Comparison of ENCODE assay signal across 1 cellular context in the genomic region with DNA sequence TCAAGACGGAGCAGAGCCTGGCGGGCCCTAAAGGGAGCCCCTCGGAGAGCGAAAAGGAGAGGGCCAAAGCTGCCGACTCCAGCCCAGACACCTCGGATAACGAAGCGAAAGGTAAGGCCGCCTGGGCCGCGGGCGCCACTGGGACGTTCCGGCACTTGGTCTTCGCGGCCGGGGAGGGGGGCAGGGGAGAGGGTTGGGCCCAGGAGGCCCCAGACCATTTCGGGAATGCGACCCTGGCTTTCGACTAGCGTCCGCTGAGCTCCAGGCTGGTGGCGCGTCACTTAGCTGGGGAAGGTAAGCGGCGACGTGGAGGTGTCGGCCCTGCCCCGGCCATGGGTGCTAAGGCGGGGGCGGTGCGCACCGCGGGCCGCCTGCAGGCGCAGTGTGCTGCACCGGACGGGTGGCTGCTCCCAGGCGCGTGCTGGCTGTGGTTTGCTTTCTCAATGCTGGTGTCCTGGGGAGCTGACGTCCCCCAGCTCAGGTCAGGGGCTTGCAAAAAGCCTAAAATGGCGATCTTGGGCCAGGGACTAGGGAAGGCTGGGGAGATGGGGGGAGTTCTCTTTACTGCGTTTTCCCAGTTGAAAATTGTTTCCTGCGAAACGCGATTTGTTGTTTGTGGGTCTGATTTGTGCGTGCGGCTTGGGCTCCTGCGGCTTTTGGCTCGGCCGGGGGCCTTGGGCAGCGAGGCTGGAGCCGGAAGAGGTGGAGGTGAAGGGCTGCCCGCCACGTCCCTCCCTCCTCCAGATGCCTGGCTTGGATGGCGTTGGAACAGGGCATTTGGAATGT.
TF ChIP-seq lines count a peak whose summit lies in the region.

No MANE protein-coding gene starts in this region.

TF ChIP-seq in GM23338, 12 proteins besides CTCF, POLR2A, EP300 and RAD21 (continued from another document):
- TF ChIP-seq, protein P1, sequence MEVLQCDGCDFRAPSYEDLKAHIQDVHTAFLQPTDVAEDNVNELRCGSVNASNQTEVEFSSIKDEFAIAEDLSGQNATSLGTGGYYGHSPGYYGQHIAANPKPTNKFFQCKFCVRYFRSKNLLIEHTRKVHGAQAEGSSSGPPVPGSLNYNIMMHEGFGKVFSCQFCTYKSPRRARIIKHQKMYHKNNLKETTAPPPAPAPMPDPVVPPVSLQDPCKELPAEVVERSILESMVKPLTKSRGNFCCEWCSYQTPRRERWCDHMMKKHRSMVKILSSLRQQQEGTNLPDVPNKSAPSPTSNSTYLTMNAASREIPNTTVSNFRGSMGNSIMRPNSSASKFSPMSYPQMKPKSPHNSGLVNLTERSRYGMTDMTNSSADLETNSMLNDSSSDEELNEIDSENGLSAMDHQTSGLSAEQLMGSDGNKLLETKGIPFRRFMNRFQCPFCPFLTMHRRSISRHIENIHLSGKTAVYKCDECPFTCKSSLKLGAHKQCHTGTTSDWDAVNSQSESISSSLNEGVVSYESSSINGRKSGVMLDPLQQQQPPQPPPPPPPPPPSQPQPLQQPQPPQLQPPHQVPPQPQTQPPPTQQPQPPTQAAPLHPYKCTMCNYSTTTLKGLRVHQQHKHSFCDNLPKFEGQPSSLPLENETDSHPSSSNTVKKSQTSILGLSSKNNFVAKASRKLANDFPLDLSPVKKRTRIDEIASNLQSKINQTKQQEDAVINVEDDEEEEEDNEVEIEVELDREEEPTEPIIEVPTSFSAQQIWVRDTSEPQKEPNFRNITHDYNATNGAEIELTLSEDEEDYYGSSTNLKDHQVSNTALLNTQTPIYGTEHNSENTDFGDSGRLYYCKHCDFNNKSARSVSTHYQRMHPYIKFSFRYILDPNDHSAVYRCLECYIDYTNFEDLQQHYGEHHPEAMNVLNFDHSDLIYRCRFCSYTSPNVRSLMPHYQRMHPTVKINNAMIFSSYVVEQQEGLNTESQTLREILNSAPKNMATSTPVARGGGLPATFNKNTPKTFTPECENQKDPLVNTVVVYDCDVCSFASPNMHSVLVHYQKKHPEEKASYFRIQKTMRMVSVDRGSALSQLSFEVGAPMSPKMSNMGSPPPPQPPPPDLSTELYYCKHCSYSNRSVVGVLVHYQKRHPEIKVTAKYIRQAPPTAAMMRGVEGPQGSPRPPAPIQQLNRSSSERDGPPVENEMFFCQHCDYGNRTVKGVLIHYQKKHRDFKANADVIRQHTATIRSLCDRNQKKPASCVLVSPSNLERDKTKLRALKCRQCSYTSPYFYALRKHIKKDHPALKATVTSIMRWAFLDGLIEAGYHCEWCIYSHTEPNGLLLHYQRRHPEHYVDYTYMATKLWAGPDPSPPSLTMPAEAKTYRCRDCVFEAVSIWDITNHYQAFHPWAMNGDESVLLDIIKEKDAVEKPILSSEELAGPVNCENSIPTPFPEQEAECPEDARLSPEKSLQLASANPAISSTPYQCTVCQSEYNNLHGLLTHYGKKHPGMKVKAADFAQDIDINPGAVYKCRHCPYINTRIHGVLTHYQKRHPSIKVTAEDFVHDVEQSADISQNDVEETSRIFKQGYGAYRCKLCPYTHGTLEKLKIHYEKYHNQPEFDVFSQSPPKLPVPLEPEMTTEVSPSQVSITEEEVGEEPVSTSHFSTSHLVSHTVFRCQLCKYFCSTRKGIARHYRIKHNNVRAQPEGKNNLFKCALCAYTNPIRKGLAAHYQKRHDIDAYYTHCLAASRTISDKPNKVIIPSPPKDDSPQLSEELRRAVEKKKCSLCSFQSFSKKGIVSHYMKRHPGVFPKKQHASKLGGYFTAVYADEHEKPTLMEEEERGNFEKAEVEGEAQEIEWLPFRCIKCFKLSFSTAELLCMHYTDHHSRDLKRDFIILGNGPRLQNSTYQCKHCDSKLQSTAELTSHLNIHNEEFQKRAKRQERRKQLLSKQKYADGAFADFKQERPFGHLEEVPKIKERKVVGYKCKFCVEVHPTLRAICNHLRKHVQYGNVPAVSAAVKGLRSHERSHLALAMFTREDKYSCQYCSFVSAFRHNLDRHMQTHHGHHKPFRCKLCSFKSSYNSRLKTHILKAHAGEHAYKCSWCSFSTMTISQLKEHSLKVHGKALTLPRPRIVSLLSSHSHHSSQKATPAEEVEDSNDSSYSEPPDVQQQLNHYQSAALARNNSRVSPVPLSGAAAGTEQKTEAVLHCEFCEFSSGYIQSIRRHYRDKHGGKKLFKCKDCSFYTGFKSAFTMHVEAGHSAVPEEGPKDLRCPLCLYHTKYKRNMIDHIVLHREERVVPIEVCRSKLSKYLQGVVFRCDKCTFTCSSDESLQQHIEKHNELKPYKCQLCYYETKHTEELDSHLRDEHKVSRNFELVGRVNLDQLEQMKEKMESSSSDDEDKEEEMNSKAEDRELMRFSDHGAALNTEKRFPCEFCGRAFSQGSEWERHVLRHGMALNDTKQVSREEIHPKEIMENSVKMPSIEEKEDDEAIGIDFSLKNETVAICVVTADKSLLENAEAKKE (CRISPR knock-in tag; IDR thresholded peaks at IDR 0.05), result no peak
- TF ChIP-seq NANOG (IDR thresholded peaks at IDR 0.05; ENCODE audit: borderline replicate concordance) (no peak), STAT1 (IDR thresholded peaks at IDR 0.05; ENCODE audit: unreplicated experiment) (no peak), JUNB (IDR thresholded peaks at IDR 0.05; ENCODE audit: unreplicated experiment) (no peak), ZNF331 (CRISPR knock-in tag; IDR thresholded peaks at IDR 0.05; ENCODE audit: low read depth) (no peak), POLR2AphosphoS5 (IDR thresholded peaks at IDR 0.05; ENCODE audit: low read depth) (no peak), EZH2phosphoT487 (IDR thresholded peaks at IDR 0.05; ENCODE audit: unreplicated experiment) (peak; percentile 94)
- TF ChIP-seq, protein P2, sequence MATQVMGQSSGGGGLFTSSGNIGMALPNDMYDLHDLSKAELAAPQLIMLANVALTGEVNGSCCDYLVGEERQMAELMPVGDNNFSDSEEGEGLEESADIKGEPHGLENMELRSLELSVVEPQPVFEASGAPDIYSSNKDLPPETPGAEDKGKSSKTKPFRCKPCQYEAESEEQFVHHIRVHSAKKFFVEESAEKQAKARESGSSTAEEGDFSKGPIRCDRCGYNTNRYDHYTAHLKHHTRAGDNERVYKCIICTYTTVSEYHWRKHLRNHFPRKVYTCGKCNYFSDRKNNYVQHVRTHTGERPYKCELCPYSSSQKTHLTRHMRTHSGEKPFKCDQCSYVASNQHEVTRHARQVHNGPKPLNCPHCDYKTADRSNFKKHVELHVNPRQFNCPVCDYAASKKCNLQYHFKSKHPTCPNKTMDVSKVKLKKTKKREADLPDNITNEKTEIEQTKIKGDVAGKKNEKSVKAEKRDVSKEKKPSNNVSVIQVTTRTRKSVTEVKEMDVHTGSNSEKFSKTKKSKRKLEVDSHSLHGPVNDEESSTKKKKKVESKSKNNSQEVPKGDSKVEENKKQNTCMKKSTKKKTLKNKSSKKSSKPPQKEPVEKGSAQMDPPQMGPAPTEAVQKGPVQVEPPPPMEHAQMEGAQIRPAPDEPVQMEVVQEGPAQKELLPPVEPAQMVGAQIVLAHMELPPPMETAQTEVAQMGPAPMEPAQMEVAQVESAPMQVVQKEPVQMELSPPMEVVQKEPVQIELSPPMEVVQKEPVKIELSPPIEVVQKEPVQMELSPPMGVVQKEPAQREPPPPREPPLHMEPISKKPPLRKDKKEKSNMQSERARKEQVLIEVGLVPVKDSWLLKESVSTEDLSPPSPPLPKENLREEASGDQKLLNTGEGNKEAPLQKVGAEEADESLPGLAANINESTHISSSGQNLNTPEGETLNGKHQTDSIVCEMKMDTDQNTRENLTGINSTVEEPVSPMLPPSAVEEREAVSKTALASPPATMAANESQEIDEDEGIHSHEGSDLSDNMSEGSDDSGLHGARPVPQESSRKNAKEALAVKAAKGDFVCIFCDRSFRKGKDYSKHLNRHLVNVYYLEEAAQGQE (IDR thresholded peaks at IDR 0.05; ENCODE audit: unreplicated experiment), result no peak
- TF ChIP-seq, protein P3, sequence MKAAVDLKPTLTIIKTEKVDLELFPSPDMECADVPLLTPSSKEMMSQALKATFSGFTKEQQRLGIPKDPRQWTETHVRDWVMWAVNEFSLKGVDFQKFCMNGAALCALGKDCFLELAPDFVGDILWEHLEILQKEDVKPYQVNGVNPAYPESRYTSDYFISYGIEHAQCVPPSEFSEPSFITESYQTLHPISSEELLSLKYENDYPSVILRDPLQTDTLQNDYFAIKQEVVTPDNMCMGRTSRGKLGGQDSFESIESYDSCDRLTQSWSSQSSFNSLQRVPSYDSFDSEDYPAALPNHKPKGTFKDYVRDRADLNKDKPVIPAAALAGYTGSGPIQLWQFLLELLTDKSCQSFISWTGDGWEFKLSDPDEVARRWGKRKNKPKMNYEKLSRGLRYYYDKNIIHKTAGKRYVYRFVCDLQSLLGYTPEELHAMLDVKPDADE (IDR thresholded peaks at IDR 0.05), result no peak
